8 cellular contexts compared by ENCODE assay signal in the genomic region with DNA sequence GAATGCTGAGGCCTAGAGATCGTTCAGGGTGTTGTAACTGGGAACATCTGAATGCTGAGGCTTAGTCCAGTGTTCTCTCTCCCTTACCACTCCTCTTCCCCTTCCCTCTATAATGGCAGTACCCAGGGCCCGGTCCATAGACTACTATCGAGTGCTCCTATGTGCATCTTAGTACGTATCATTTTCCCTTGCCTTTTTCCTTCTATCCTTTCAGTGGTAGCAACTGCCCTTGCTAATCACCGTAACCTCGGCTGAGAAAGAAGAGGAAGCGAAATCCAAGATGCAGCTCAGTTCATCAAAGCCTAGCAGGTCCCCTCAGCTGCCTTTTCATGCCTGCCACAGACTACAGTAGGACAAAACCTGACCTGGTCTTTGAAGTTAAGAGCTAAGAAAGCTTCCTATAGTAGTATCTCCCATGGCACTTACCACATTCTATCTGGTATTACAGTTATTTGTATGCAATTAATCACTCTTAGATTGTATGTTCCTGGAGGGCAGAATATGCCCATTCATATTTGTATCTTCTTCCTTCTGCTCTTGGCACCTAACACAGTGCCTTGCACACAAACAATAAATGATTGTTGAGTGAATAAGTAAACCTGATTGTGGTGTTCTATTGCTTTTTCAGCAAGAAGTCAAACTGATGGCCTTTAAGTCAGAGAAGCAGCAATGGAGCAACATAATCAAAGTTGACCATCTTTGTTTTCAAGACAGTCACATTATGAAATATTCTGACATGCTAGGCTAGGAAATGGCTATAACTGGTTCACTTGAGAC. TPM values are rescaled to one million over a fixed set of nuclear protein-coding genes. Genes with fewer than 3 reads are reported as not detected.
DNase-seq lines count a peak whose midpoint lies in the region; ATAC-seq and TF ChIP-seq lines count a peak whose summit lies in the region.

No MANE protein-coding gene starts in this region.

- peak overlapping the region; percentile 84 to 92 (median 87) for H3K27ac Mint-ChIP-seq in CD14-positive monocyte
- peak overlapping the region; percentile 60 for H3K27ac Mint-ChIP-seq in central memory CD8-positive, alpha-beta T cell (ENCODE audit: low read depth)

- no peak overlapping the region for H2AFZ ChIP-seq in SK-N-SH (ENCODE audit: low read depth)
- no peak overlapping the region for H2AFZ ChIP-seq in trophoblast cell (ENCODE audit: insufficient read depth, low read length, poor library complexity)

- H3K9me3 Mint-ChIP-seq in CD14-positive monocyte: no peaks in the 10 kb centered on the region
- H3K9me3 Mint-ChIP-seq in central memory CD8-positive, alpha-beta T cell: no peaks in the 10 kb centered on the region

- no peak for TF ChIP-seq RAD21 in SK-N-SH (IDR thresholded peaks at IDR 0.05; ENCODE audit: low read length)

- H4K8ac ChIP-seq in trophoblast cell (ENCODE audit: low read depth, low read length): no peak overlapping the region

- H3K4me1 ChIP-seq in SK-N-SH (ENCODE audit: control insufficient read depth in 1 of 2, insufficient read depth in 2 of 2, low read depth in 1 of 2, low read length in 1 of 2): peaks cover 12 to 26% of the 10 kb centered on the region in 2 experiments; a peak in 3 of 4 replicates
- peaks cover 4% of the 10 kb centered on the region in 2 experiments for H3K4me1 ChIP-seq in trophoblast cell (ENCODE audit: control insufficient read depth in 1 of 2, insufficient read depth in 2 of 2, low read length in 2 of 2)

- intact Hi-C loops in CD14-positive monocyte (cut with micrococcal nuclease): no loop called here

- no peak overlapping the region for H3K14ac ChIP-seq in trophoblast cell (ENCODE audit: low read length)

- H3K4ac ChIP-seq in trophoblast cell (ENCODE audit: low read depth, low read length): no peak overlapping the region

- no peak overlapping the region for H3K27ac ChIP-seq in SK-N-SH (ENCODE audit: low read depth in 2 of 2, low read length in 1 of 2)
- no peak overlapping the region for H3K27ac ChIP-seq in trophoblast cell (ENCODE audit: low read depth, low read length)

- H2BK120ac ChIP-seq in trophoblast cell (ENCODE audit: insufficient read depth, low read length, poor library complexity): no peak overlapping the region

- TF ChIP-seq CTCF in CD14-positive monocyte (IDR thresholded peaks at IDR 0.05): no peak
- no peak for TF ChIP-seq CTCF in SK-N-SH (IDR thresholded peaks at IDR 0.05)

- ATAC-seq in GM19372 (IDR thresholded peaks at IDR 0.05; ENCODE audit: low read depth, unreplicated experiment) (peak; percentile 43), HG03460 (IDR thresholded peaks at IDR 0.05; ENCODE audit: unreplicated experiment) (peak; percentile 47)
- no peak for ATAC-seq in central memory CD8-positive, alpha-beta T cell (replicated peaks; ENCODE audit: extremely low read depth, poor library complexity, severe bottlenecking)

- H3K79me1 ChIP-seq in trophoblast cell (ENCODE audit: low read length): no peaks in the 10 kb centered on the region

- H3K79me2 ChIP-seq in SK-N-SH (ENCODE audit: insufficient read depth) (peaks cover 12% of the 10 kb centered on the region; the same call in 1 of the 2 replicates), trophoblast cell (ENCODE audit: control insufficient read depth, insufficient read depth, low read length, poor library complexity) (no peaks in the 10 kb centered on the region)

- POLR2A ChIA-PET in SK-N-SH (lab: Yijun Ruan, JAX): no interaction called here

- peaks cover 38 to 54% of the 10 kb centered on the region in 2 donors for H3K36me3 Mint-ChIP-seq in CD14-positive monocyte
- H3K36me3 Mint-ChIP-seq in central memory CD8-positive, alpha-beta T cell (ENCODE audit: insufficient read depth): peaks cover 25% of the 10 kb centered on the region

- no peak overlapping the region for H3K4me3 ChIP-seq in SK-N-SH (ENCODE audit: low read depth in 2 of 2, low read length in 1 of 2)
- no peak overlapping the region for H3K4me3 ChIP-seq in trophoblast cell (ENCODE audit: low read depth, low read length)

- no peaks in the 10 kb centered on the region for H3K9me2 ChIP-seq in SK-N-SH

- H3K9ac ChIP-seq in SK-N-SH (no peak overlapping the region), trophoblast cell (ENCODE audit: low read length) (no peak overlapping the region)

- H3K36me3 ChIP-seq in SK-N-SH (replicated peaks in 1 of 2; ENCODE audit: control insufficient read depth in 1 of 2, insufficient read depth in 2 of 2, low read length in 1 of 2) (peaks cover 42 to 48% of the 10 kb centered on the region in 2 experiments), trophoblast cell (ENCODE audit: control insufficient read depth in 1 of 2, insufficient read depth in 2 of 2, low read length in 2 of 2) (peaks cover 3 to 18% of the 10 kb centered on the region in 2 experiments)

- H3K18ac ChIP-seq in trophoblast cell (ENCODE audit: low read length): no peak overlapping the region

- no peak overlapping the region for H2AK5ac ChIP-seq in trophoblast cell (ENCODE audit: low read length)

- H3K27me3 Mint-ChIP-seq in CD14-positive monocyte (ENCODE audit: low read depth in 3 of 3): peaks cover 0 to 2% (median 0%) of the 10 kb centered on the region in 3 donors
- H3K27me3 Mint-ChIP-seq in central memory CD8-positive, alpha-beta T cell: no peaks in the 10 kb centered on the region

- no peak overlapping the region for H3K23ac ChIP-seq in trophoblast cell (ENCODE audit: low read length)

- 95% methylated on average over 7 of the region's 7 CpGs for WGBS in SK-N-SH (ENCODE audit: low lambda C conversion rate)
- WGBS in trophoblast cell (ENCODE audit: extremely low coverage, insufficient coverage, insufficient read length): no CpG with 5 or more reads among the region's 7 CpGs

- H4K12ac ChIP-seq in trophoblast cell (ENCODE audit: low read depth, low read length): no peak overlapping the region

- TF ChIP-seq EP300 in SK-N-SH (IDR thresholded peaks at IDR 0.05; ENCODE audit: borderline replicate concordance in 1 of 2, low read depth in 1 of 2, low read length in 1 of 2): no peak

- H3F3A ChIP-seq in SK-N-SH (replicated peaks; ENCODE audit: insufficient read depth): peaks cover 32% of the 10 kb centered on the region

- H2BK5ac ChIP-seq in trophoblast cell (ENCODE audit: low read depth, low read length, poor library complexity): no peak overlapping the region

- DNase-seq in CD14-positive monocyte (ENCODE audit: low spot score) (no peak), LoVo (ENCODE audit: low spot score) (no peak), SK-N-SH (no peak), trophoblast cell (no peak), GDM1 (lab: John Stamatoyannopoulos, UW) (no peak)
- DNase-seq in central memory CD8-positive, alpha-beta T cell (ENCODE audit: low spot score in 2 of 2): no peak

- no peaks in the 10 kb centered on the region for H3K27me3 ChIP-seq in SK-N-SH (ENCODE audit: insufficient read depth)
- H3K27me3 ChIP-seq in trophoblast cell (ENCODE audit: insufficient read depth, low read length): no peaks in the 10 kb centered on the region

- H2BK12ac ChIP-seq in trophoblast cell (ENCODE audit: low read length): no peak overlapping the region

- H3K4me3 Mint-ChIP-seq in CD14-positive monocyte: peak overlapping the region in 1 of 2 donors; percentile 21
- H3K4me3 Mint-ChIP-seq in central memory CD8-positive, alpha-beta T cell: no peak overlapping the region

- H3K9me3 ChIP-seq in SK-N-SH: no peaks in the 10 kb centered on the region
- H3K9me3 ChIP-seq in trophoblast cell (ENCODE audit: insufficient read depth, low read depth, low read length): no peaks in the 10 kb centered on the region

- peaks cover 4% of the 10 kb centered on the region; the same call in 1 of the 2 replicates for H4K20me1 ChIP-seq in SK-N-SH (ENCODE audit: insufficient read depth)

- CTCF ChIA-PET in SK-N-SH (lab: Yijun Ruan, JAX): no interaction called here

- peaks cover 83% of the 10 kb centered on the region for H3K4me1 Mint-ChIP-seq in CD14-positive monocyte
- H3K4me1 Mint-ChIP-seq in central memory CD8-positive, alpha-beta T cell: peaks cover 84% of the 10 kb centered on the region

- no peak overlapping the region for H4K91ac ChIP-seq in trophoblast cell (ENCODE audit: low read depth, low read length)

- H3K4me2 ChIP-seq in SK-N-SH: no peak overlapping the region
- H3K4me2 ChIP-seq in trophoblast cell (ENCODE audit: low read length): no peak overlapping the region

TF ChIP-seq in SK-N-SH, 30 proteins besides CTCF, POLR2A, EP300 and RAD21:
- TF ChIP-seq GABPA (IDR thresholded peaks at IDR 0.05; ENCODE audit: low read depth) (no peak), SIN3A (IDR thresholded peaks at IDR 0.05; ENCODE audit: borderline replicate concordance, low read depth, low read length) (no peak), MEF2A (IDR thresholded peaks at IDR 0.05; ENCODE audit: borderline replicate concordance, low read depth) (no peak), ELF1 (IDR thresholded peaks at IDR 0.05) (no peak), SMC3 (IDR thresholded peaks at IDR 0.05; ENCODE audit: low read depth, low read length) (no peak), TCF12 (IDR thresholded peaks at IDR 0.05) (no peak), TEAD4 (IDR thresholded peaks at IDR 0.05; ENCODE audit: borderline replicate concordance, insufficient read depth) (no peak), RXRA (IDR thresholded peaks at IDR 0.05; ENCODE audit: borderline replicate concordance, low read depth) (no peak), MXI1 (IDR thresholded peaks at IDR 0.05; ENCODE audit: low read depth, low read length) (no peak), CHD2 (IDR thresholded peaks at IDR 0.05; ENCODE audit: low read length, partially characterized antibody) (no peak)
- TF ChIP-seq, protein P1, sequence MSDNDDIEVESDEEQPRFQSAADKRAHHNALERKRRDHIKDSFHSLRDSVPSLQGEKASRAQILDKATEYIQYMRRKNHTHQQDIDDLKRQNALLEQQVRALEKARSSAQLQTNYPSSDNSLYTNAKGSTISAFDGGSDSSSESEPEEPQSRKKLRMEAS (IDR thresholded peaks at IDR 0.05; ENCODE audit: low read depth): no peak

RNA-seq across cellular contexts. Expression of a gene that starts 22.4 kb away (rescaled TPM):
- polyA plus RNA-seq in CD14-positive monocyte: 100 to 1,000 TPM in 1 of 2 donors, 10 to 100 TPM in 1; 94.7 to 106 TPM
- polyA plus RNA-seq in SK-N-SH (2012; rRNA removed): 37.7 and 56.8 TPM in 2 replicates
- polyA plus RNA-seq in SK-N-SH (2012; cell fraction: cytosol; rRNA removed): 63.4 and 80.0 TPM in 2 replicates
- polyA plus RNA-seq in SK-N-SH (2012; cell fraction: nucleus; rRNA removed): 24.4 and 26.1 TPM in 2 replicates
- 108 TPM in 2 replicates for polyA plus RNA-seq in trophoblast cell (2013)

RNA-seq across cellular contexts. Expression of a gene that starts 49.1 kb away (rescaled TPM):
- polyA plus RNA-seq in CD14-positive monocyte (1 to 10 TPM; 8.4 to 9.6 TPM), SK-N-SH (2012; rRNA removed) (12.4 and 17.5 TPM in 2 replicates)
- 13.4 and 15.1 TPM in 2 replicates for polyA plus RNA-seq in SK-N-SH (2012; cell fraction: cytosol; rRNA removed)
- 37.1 and 40.5 TPM in 2 replicates for polyA plus RNA-seq in SK-N-SH (2012; cell fraction: nucleus; rRNA removed)
- polyA plus RNA-seq in trophoblast cell (2013): 26.8 and 27.9 TPM in 2 replicates

RNA-seq across cellular contexts. Expression of a gene that starts 55.6 kb away (rescaled TPM):
- polyA plus RNA-seq in CD14-positive monocyte (1 to 10 TPM; 2.7 to 4.0 TPM), SK-N-SH (2012; rRNA removed) (21.2 and 21.9 TPM in 2 replicates)
- 45.6 and 46.1 TPM in 2 replicates for polyA plus RNA-seq in SK-N-SH (2012; cell fraction: cytosol; rRNA removed)
- 21.5 and 50.0 TPM in 2 replicates for polyA plus RNA-seq in SK-N-SH (2012; cell fraction: nucleus; rRNA removed)
- polyA plus RNA-seq in trophoblast cell (2013): 90.2 and 90.5 TPM in 2 replicates
